Comparison of ENCODE assay signal across 27 cellular contexts in genomic region chr9:4243877-4244812, GRCh38. TPM values are rescaled to one million over a fixed set of nuclear protein-coding genes. Genes with fewer than 3 reads are reported as not detected.
DNase-seq lines count a peak whose midpoint lies in the region; ATAC-seq and TF ChIP-seq lines count a peak whose summit lies in the region.
"Had no signal": no experiment of that assay in that cellular context is flagged by ENCODE, and none has a peak within 500 bp of the region (broad histone marks: within the 10 kb centered on the region; RNA-seq: fewer than 3 reads in every experiment).

No MANE protein-coding gene starts in this region.

- in situ Hi-C loops in mammary epithelial cell (cut with MboI; ENCODE audit: low sequenced_read_pairs in 2 of 2), result loop anchor here (25.0 kb wide), 2 partner anchors 182 to 507 kb away; no protein-coding TSS in a partner anchor

- H2AFZ ChIP-seq in mammary epithelial cell (ENCODE audit: low read depth, low read length), result peak overlapping the region; percentile 6

- no peak overlapping the region for H3K27ac ChIP-seq in mammary epithelial cell (ENCODE audit: insufficient read depth, low read depth, low read length)
- H3K27ac ChIP-seq in breast epithelium, result no peak overlapping the region
- H3K27ac ChIP-seq in VCaP, result peak overlapping the region; percentile 63
- peak overlapping the region; percentile 42 for H3K27ac ChIP-seq in lower lobe of right lung
- no peak overlapping the region for H3K27ac ChIP-seq in upper lobe of right lung
- H3K27ac ChIP-seq: A549, right lobe of liver, spleen had no signal

- CTCF ChIA-PET in mammary epithelial cell (lab: Charles Lee; ENCODE audit: low non-redundant PET), result no interaction called here

- dilution Hi-C loops in mammary epithelial cell (cut with HindIII; ENCODE audit: low sequenced_read_pairs), result no loop called here

- TF ChIP-seq CTCF in mammary epithelial cell (conservative IDR thresholded peaks at IDR 0.05 in 1 of 2, IDR thresholded peaks at IDR 0.05 in 1 of 2; ENCODE audit: extremely low read depth in 1 of 2, insufficient read depth in 1 of 2, low read depth in 1 of 2, low read length in 2 of 2) (no peak), breast epithelium (IDR thresholded peaks at IDR 0.05) (no peak), VCaP (conservative IDR thresholded peaks at IDR 0.05) (no peak), lower lobe of right lung (IDR thresholded peaks at IDR 0.05) (no peak), upper lobe of right lung (IDR thresholded peaks at IDR 0.05) (no peak)

- H3K79me2 ChIP-seq in mammary epithelial cell (ENCODE audit: insufficient read depth, low read length), result no peaks in the 10 kb centered on the region

- H3K4me2 ChIP-seq in mammary epithelial cell (ENCODE audit: insufficient read depth, low read depth, low read length), result no peak overlapping the region
- H3K4me2 ChIP-seq: A549, SK-N-SH had no signal

- 80% methylated on average over 8 of the region's 8 CpGs for WGBS in mammary epithelial cell (ENCODE audit: low coverage, missing lambda C conversion rate)

- H3K9me3 ChIP-seq in mammary epithelial cell (replicated peaks; ENCODE audit: insufficient read depth, low read length), result no peaks in the 10 kb centered on the region
- no peaks in the 10 kb centered on the region for H3K9me3 ChIP-seq in breast epithelium
- no peaks in the 10 kb centered on the region for H3K9me3 ChIP-seq in lower lobe of right lung
- no peaks in the 10 kb centered on the region for H3K9me3 ChIP-seq in upper lobe of right lung
- H3K9me3 ChIP-seq: right lobe of liver, SK-N-SH, stomach had no signal

- intact Hi-C loops in mammary epithelial cell (cut with micrococcal nuclease) (no loop called here), breast epithelium (cut with DNase I; ENCODE audit: low total_unique reads) (loop anchor here (5.0 kb wide), 1 partner anchor 1177 kb away; no protein-coding TSS in a partner anchor), lower lobe of right lung (cut with DNase I) (no loop called here), upper lobe of right lung (cut with DNase I) (no loop called here)

- H3K27me3 ChIP-seq in mammary epithelial cell (ENCODE audit: insufficient read depth, low read length) (no peaks in the 10 kb centered on the region), breast epithelium (no peaks in the 10 kb centered on the region), lower lobe of right lung (ENCODE audit: low read depth) (no peaks in the 10 kb centered on the region), upper lobe of right lung (no peaks in the 10 kb centered on the region)
- H3K27me3 ChIP-seq: right lobe of liver, spleen, stomach had no signal

- ATAC-seq in lower lobe of right lung (peak; percentile 45 to 63), upper lobe of right lung (peak; percentile 60), HG03196 (IDR thresholded peaks at IDR 0.05; ENCODE audit: unreplicated experiment) (no peak), HG03097 (IDR thresholded peaks at IDR 0.05; ENCODE audit: low FRiP score, unreplicated experiment) (no peak)
- ATAC-seq: A549, right lobe of liver had no signal

- DNase-seq in mammary epithelial cell, result no peak
- DNase-seq in breast epithelium (ENCODE audit: low spot score in 2 of 2), result no peak
- DNase-seq in lower lobe of right lung, result no peak
- DNase-seq in upper lobe of right lung, result no peak
- no peak for DNase-seq in ecto neural progenitor cell (ENCODE audit: low spot score)
- DNase-seq: activated CD4-positive, alpha-beta T cell treated with anti-CD3 and anti-CD28 coated beads, Interleukin-2, amount 50 U/mL, for 48 hours; activated CD4-positive, CD25-positive, alpha-beta regulatory T cell treated with anti-CD3 and anti-CD28 coated beads, Interleukin-2, amount 50 U/mL, for 72 hours; activated naive CD4-positive, alpha-beta T cell; AML-193; cerebellar nuclear complex; HFFc6; KBM-7; mesendoderm; MM.1S; NCI-H1436; NCI-H2171; NK-92 treated with Interleukin-12 subunit alpha and Interleukin-12 subunit beta, amount 100 ng/mL, for 24 hours; posterior cingulate gyrus; right lobe of liver; SK-N-SH; spleen; stimulated activated CD4-positive, alpha-beta T cell treated with anti-CD3 and anti-CD28 coated beads, Interleukin-2, amount 100 ng/mL, for 24 hours; stomach had no signal

- H3K4me1 ChIP-seq in mammary epithelial cell (ENCODE audit: insufficient read depth, low read length) (no peaks in the 10 kb centered on the region), breast epithelium (no peaks in the 10 kb centered on the region), lower lobe of right lung (peaks cover 9% of the 10 kb centered on the region), upper lobe of right lung (no peaks in the 10 kb centered on the region)
- H3K4me1 ChIP-seq: right lobe of liver, spleen had no signal

- no peak overlapping the region for H3K9ac ChIP-seq in mammary epithelial cell (ENCODE audit: insufficient read depth, low read length)
- H3K9ac ChIP-seq: SK-N-SH had no signal

- TF ChIP-seq POLR2A in breast epithelium (IDR thresholded peaks at IDR 0.05), result no peak

- BruUV-seq in mammary epithelial cell (replicated peaks; lab: Mats Ljungman, UMichigan), result no TSS peak

- H3K36me3 ChIP-seq in mammary epithelial cell (ENCODE audit: insufficient read depth, low read length) (no peaks in the 10 kb centered on the region), breast epithelium (no peaks in the 10 kb centered on the region), lower lobe of right lung (no peaks in the 10 kb centered on the region), upper lobe of right lung (no peaks in the 10 kb centered on the region)
- H3K36me3 ChIP-seq: right lobe of liver, spleen, stomach had no signal

- no peaks in the 10 kb centered on the region for H4K20me1 ChIP-seq in mammary epithelial cell (ENCODE audit: insufficient read depth, low read length)

- H3K4me3 ChIP-seq in mammary epithelial cell (replicated peaks in 1 of 3; ENCODE audit: insufficient read depth in 1 of 3, low read depth in 2 of 3, low read length in 3 of 3), result no peak overlapping the region
- no peak overlapping the region for H3K4me3 ChIP-seq in breast epithelium
- no peak overlapping the region for H3K4me3 ChIP-seq in lower lobe of right lung
- no peak overlapping the region for H3K4me3 ChIP-seq in upper lobe of right lung
- H3K4me3 ChIP-seq: A549, right lobe of liver, spleen, stomach had no signal

RNA-seq across cellular contexts. Expression of gene GLIS3, which starts 55.7 kb away (rescaled TPM):
- total RNA-seq in mammary epithelial cell, result 1 to 10 TPM; 1.2 to 9.8 TPM
- 0.15 TPM for polyA plus RNA-seq in mammary epithelial cell
- polyA minus RNA-seq in mammary epithelial cell, result 5.2 TPM
- total RNA-seq in breast epithelium, result 10 to 100 TPM; 20.6 to 36.6 (median 24.3) TPM
- total RNA-seq in lower lobe of right lung, result 22.7 TPM
- 24.1 TPM for total RNA-seq in upper lobe of right lung

Comparison
In these comparisons a context has a peak if more than half of its experiments do, and no peak if none do; other contexts are left out.
1. H3K27ac ChIP-seq: peak in VCaP (single experiment) and lower lobe of right lung (single experiment); none in mammary epithelial cell (single experiment), breast epithelium (0 of 2) and upper lobe of right lung (single experiment).
2. ATAC-seq: peak in lower lobe of right lung (2 of 2) and upper lobe of right lung (single experiment); none in HG03196 (single experiment) and HG03097 (single experiment).